8 cellular contexts compared by ENCODE assay signal in the genomic region with DNA sequence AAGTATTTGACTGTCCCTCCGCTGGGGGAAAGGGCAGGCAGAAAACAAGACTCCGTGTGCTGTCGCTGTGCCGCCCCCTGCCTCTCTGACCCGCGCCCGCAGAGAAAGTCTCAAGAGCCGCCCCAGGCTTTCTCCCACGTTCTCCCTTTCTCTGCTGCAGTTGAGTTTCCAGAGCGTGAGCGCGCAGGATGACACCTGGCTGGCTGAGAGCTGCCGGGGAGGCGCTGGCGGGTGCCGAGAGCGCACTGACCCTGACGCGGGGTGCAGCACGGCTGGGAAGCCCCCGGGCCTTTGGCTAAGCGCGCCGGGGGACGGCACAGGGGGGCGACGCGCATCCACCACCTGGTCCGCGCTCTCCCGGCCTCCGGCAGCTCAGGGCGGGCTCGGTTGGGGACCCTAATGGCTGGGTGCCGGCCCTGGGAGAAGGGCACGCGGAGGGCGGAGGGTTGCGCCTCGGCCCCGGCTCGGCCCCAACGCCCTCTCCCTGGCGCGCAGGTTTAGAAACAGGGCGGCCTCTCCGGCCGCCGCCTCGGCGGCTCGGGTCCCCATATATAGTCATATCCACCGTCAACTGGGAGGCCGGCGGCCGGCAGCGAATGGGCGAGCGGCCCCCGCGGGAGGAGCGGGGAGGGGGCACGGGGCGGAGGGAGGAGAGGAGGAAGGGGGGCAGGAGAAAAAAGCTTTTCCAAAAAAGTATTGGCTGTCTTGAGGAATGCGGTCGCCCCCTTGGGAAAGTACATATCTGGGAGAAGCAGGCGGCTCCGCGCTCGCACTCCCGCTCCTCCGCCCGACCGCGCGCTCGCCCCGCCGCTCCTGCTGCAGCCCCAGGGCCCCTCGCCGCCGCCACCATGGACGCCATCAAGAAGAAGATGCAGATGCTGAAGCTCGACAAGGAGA.
A peak's percentile ranks its signal among the peaks of the same experiment; 100 is the strongest.
DNase-seq lines count a peak whose midpoint lies in the region; ATAC-seq and TF ChIP-seq lines count a peak whose summit lies in the region.

Gene TPM1 (plus strand): TSS at position 766 of the 897 bp plus-strand sequence. CDS start 83 bp downstream, at position 849.

- TF ChIP-seq CTCF in RWPE1 (conservative IDR thresholded peaks at IDR 0.05; ENCODE audit: low read depth) = no peak

- CTCF ChIA-PET in RWPE1 (lab: Yijun Ruan, JAX) = interaction anchor here (0.8 kb wide), 1 partner anchor 1408 kb away, joined by 4 read pairs; no protein-coding TSS in a partner anchor

- peak within 1 kb of the TSS; percentile 48 for H3K27ac ChIP-seq in RWPE1
- peak within 1 kb of the TSS; percentile 54 for H3K27ac ChIP-seq in layer of hippocampus (ENCODE audit: low read depth, low read length)

- POLR2A ChIA-PET in RWPE1 (lab: Yijun Ruan, JAX; ENCODE audit: low non-redundant PET) = interaction anchor here (1.0 kb wide), 1 partner anchor 114 kb away, joined by 3 read pairs; no protein-coding TSS in a partner anchor

- ATAC-seq in GM21390 (IDR thresholded peaks at IDR 0.05; ENCODE audit: unreplicated experiment) = no peak

- peaks cover 12% of the 10 kb centered on the region for H3K27me3 ChIP-seq in layer of hippocampus (ENCODE audit: control insufficient read depth, insufficient read depth, low read length)

- DNase-seq in stimulated activated CD4-positive, alpha-beta T cell treated with anti-CD3 and anti-CD28 coated beads, Interleukin-15, amount 100 ng/mL, for 24 hours = peak; percentile 35
- no peak for DNase-seq in stimulated activated CD4-positive, alpha-beta T cell treated with anti-CD3 and anti-CD28 coated beads, Interleukin-1b, Interleukin-23, amount 100 ng/mL, for 48 hours
- DNase-seq in RWPE1 (ENCODE audit: low spot score) (peak; percentile 77), dedifferentiated amniotic fluid mesenchymal stem cell (ENCODE audit: extremely low spot score) (peak; percentile 79)
- DNase-seq in stimulated activated CD8-positive, alpha-beta memory T cell treated with anti-CD3 and anti-CD28 coated beads, Interleukin-4, amount 100 ng/mL, for 48 hours = peak; percentile 28
- no peak for DNase-seq in activated effector memory CD4-positive, alpha-beta T cell treated with anti-CD3 and anti-CD28 coated beads, Interleukin-2, amount 50 U/mL, for 16 hours

Comparison
In these comparisons a context has a peak if more than half of its experiments do, and no peak if none do; other contexts are left out.
1. DNase-seq: peak in stimulated activated CD4-positive, alpha-beta T cell treated with anti-CD3 and anti-CD28 coated beads, Interleukin-15, amount 100 ng/mL, for 24 hours (single experiment), RWPE1 (single experiment), dedifferentiated amniotic fluid mesenchymal stem cell (single experiment) and stimulated activated CD8-positive, alpha-beta memory T cell treated with anti-CD3 and anti-CD28 coated beads, Interleukin-4, amount 100 ng/mL, for 48 hours (single experiment); none in stimulated activated CD4-positive, alpha-beta T cell treated with anti-CD3 and anti-CD28 coated beads, Interleukin-1b, Interleukin-23, amount 100 ng/mL, for 48 hours (single experiment) and activated effector memory CD4-positive, alpha-beta T cell treated with anti-CD3 and anti-CD28 coated beads, Interleukin-2, amount 50 U/mL, for 16 hours (single experiment).